ENCODE assay signal across 1 cellular context in genomic region chr2:39837856-39838453, GRCh38.
TF ChIP-seq lines count a peak whose summit lies in the region.

No MANE protein-coding gene starts in this region.

TF ChIP-seq in HepG2, 621 proteins besides CTCF, POLR2A, EP300 and RAD21 (continued from another document and continues in another):
- TF ChIP-seq ZBTB37 (CRISPR knock-in tag; IDR thresholded peaks at IDR 0.05) (no peak), MEF2D (CRISPR knock-in tag; IDR thresholded peaks at IDR 0.05) (0 out of 2 replicates have a peak, but pooled peaks have one; percentile 18), SNAPC4 (CRISPR knock-in tag; IDR thresholded peaks at IDR 0.05) (no peak), RCOR2 (CRISPR knock-in tag; IDR thresholded peaks at IDR 0.05) (no peak), FOXO1 (CRISPR knock-in tag; IDR thresholded peaks at IDR 0.05) (no peak), XRCC5 (optimal IDR thresholded peaks at IDR 0.05; ENCODE audit: low read length) (peak; percentile 77), BATF2 (CRISPR knock-in tag; IDR thresholded peaks at IDR 0.05) (no peak), HBP1 (CRISPR knock-in tag; IDR thresholded peaks at IDR 0.05; ENCODE audit: low read depth) (no peak), ZBTB20 (CRISPR knock-in tag; IDR thresholded peaks at IDR 0.05; ENCODE audit: borderline replicate concordance, low read depth) (0 out of 2 replicates have a peak, but pooled peaks have one; percentile 25), ARNT2 (CRISPR knock-in tag; IDR thresholded peaks at IDR 0.05; ENCODE audit: low read depth) (no peak), ZNF776 (CRISPR knock-in tag; IDR thresholded peaks at IDR 0.05) (no peak), IRF9 (CRISPR knock-in tag; IDR thresholded peaks at IDR 0.05; ENCODE audit: borderline replicate concordance) (no peak), EZH2 (conservative IDR thresholded peaks at IDR 0.05; ENCODE audit: low read depth, low read length) (no peak), GABPB1 (CRISPR knock-in tag; IDR thresholded peaks at IDR 0.05) (no peak), MED1 (CRISPR knock-in tag; IDR thresholded peaks at IDR 0.05) (no peak), ELF3 (CRISPR knock-in tag; IDR thresholded peaks at IDR 0.05) (0 out of 2 replicates have a peak, but pooled peaks have one; percentile 21), ZNF773 (CRISPR knock-in tag; IDR thresholded peaks at IDR 0.05; ENCODE audit: borderline replicate concordance) (no peak), ZUFSP (CRISPR knock-in tag; IDR thresholded peaks at IDR 0.05; ENCODE audit: borderline replicate concordance) (no peak), SMC3 (IDR thresholded peaks at IDR 0.05; ENCODE audit: low read length) (peak; percentile 64; the same call in 1 of the 2 replicates), ZBTB44 (CRISPR knock-in tag; IDR thresholded peaks at IDR 0.05) (no peak), SRSF9 (IDR thresholded peaks at IDR 0.05; ENCODE audit: borderline replicate concordance, insufficient read depth, low read depth, low read length, poor library complexity, severe bottlenecking) (no peak), ZNF326 (CRISPR knock-in tag; IDR thresholded peaks at IDR 0.05; ENCODE audit: borderline replicate concordance) (no peak), KMT2B (CRISPR knock-in tag; IDR thresholded peaks at IDR 0.05) (no peak), SMARCC2 (IDR thresholded peaks at IDR 0.05) (no peak), ZNF354B (CRISPR knock-in tag; IDR thresholded peaks at IDR 0.05) (no peak), ZNF766 (CRISPR knock-in tag; IDR thresholded peaks at IDR 0.05; ENCODE audit: borderline replicate concordance) (no peak), PATZ1 (CRISPR knock-in tag; IDR thresholded peaks at IDR 0.05) (no peak), ZNF10 (CRISPR knock-in tag; IDR thresholded peaks at IDR 0.05; ENCODE audit: borderline replicate concordance, low read depth) (no peak), SMAD3 (CRISPR knock-in tag; IDR thresholded peaks at IDR 0.05) (no peak), TOE1 (CRISPR knock-in tag; IDR thresholded peaks at IDR 0.05) (no peak), FOXP4 (CRISPR knock-in tag; IDR thresholded peaks at IDR 0.05) (peak; percentile 36; the same call in 1 of the 2 replicates), ZNF883 (CRISPR knock-in tag; IDR thresholded peaks at IDR 0.05; ENCODE audit: not compliant biosample characterization) (no peak), TEAD3 (CRISPR knock-in tag; optimal IDR thresholded peaks at IDR 0.05; ENCODE audit: borderline replicate concordance) (peak; percentile 83), CC2D1A (CRISPR knock-in tag; IDR thresholded peaks at IDR 0.05) (no peak), FOXA3 (CRISPR knock-in tag; IDR thresholded peaks at IDR 0.05) (peak; percentile 36; the same call in 1 of the 2 replicates), ZNF7 (CRISPR knock-in tag; IDR thresholded peaks at IDR 0.05) (no peak), ZBTB4 (CRISPR knock-in tag; IDR thresholded peaks at IDR 0.05; ENCODE audit: borderline replicate concordance) (no peak), FOXP1 (IDR thresholded peaks at IDR 0.05) (peak; percentile 60; the same call in 1 of the 2 replicates), FOXP1 (CRISPR knock-in tag; IDR thresholded peaks at IDR 0.05) (peak; percentile 64; the same call in 1 of the 2 replicates), MIER2 (CRISPR knock-in tag; IDR thresholded peaks at IDR 0.05) (no peak), ZNF468 (CRISPR knock-in tag; IDR thresholded peaks at IDR 0.05) (no peak), ZNF563 (CRISPR knock-in tag; IDR thresholded peaks at IDR 0.05) (no peak)
